In the genomic region with DNA sequence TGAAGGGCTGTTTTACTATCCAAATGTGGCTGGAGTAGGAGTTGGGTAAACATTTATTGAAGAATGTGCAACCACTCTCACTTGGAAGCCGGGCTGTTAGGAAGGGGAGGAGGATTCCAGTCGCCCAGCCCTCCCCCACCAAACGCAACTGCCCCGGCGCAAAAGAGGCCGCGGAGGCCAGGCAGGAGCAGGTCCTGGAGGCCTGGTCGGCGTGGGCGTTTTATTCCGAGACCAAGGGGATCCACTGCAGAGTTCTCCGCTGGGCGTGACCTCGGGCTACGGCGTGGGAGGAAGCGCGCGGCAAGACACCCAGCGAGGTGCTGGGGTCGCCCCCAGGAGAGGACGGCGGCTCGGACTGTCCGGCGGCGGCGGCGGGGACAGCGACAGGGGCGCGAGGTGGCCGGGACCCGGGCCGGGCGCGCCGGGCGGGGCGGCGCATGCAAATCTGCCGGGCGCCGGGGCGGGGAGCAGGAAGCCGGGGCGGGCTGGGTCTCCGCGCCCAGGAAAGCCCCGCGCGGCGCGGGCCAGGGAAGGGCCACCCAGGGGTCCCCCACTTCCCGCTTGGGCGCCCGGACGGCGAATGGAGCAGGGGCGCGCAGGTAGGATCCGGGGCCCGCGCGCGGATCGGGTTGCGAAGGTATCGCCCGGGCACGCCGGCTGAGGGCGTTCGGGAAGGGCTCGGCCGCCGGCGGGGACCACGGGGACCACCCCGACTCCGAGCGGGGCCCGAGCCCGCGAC, we compare ENCODE assay signal across 8 cellular contexts. TPM values are rescaled to one million over a fixed set of nuclear protein-coding genes. Genes with fewer than 3 reads are reported as not detected.
A peak's percentile ranks its signal among the peaks of the same experiment; 100 is the strongest.
DNase-seq lines count a peak whose midpoint lies in the region; ATAC-seq and TF ChIP-seq lines count a peak whose summit lies in the region.

A gene (plus strand): TSS at position 553 of the 739 bp plus-strand sequence. CDS start 26,230 bp downstream, outside the sequence.

- H3K4me3 ChIP-seq in GM12875 (ENCODE audit: low read depth, low read length) (peak within 1 kb of the TSS; percentile 77), SJCRH30 (peak within 1 kb of the TSS; percentile 84), heart left ventricle (peak within 1 kb of the TSS; percentile 63 to 99 (median 86)), psoas muscle (peak within 1 kb of the TSS; percentile 77), uterus (peak within 1 kb of the TSS; percentile 63 to 65)

- TF ChIP-seq POLR2A in heart left ventricle (IDR thresholded peaks at IDR 0.05) (peak in 1 of 2 donors; percentile 53), uterus (IDR thresholded peaks at IDR 0.05) (peak; percentile 7 to 53)

- peak within 1 kb of the TSS; percentile 93 for H3K27ac ChIP-seq in SJCRH30
- peak within 1 kb of the TSS; percentile 89 to 99 (median 96) for H3K27ac ChIP-seq in heart left ventricle
- H3K27ac ChIP-seq in psoas muscle = peak within 1 kb of the TSS; percentile 85
- peak within 1 kb of the TSS; percentile 94 to 96 for H3K27ac ChIP-seq in uterus

- H3K9me3 ChIP-seq in SJCRH30 (replicated peaks) (no peaks in the 10 kb centered on the region), heart left ventricle (peaks cover 0 to 4% (median 0%) of the 10 kb centered on the region in 12 donors), psoas muscle (no peaks in the 10 kb centered on the region), uterus (no peaks in the 10 kb centered on the region)

- peak within 1 kb of the TSS; percentile 97 for H3K27ac Mint-ChIP-seq in activated naive CD4-positive, alpha-beta T cell treated with anti-CD3 and anti-CD28 coated beads, Interleukin-2, amount 50 U/mL, for 24 hours

- H3K27me3 ChIP-seq in SJCRH30 = no peaks in the 10 kb centered on the region
- H3K27me3 ChIP-seq in heart left ventricle = peaks cover 0 to 6% (median 0%) of the 10 kb centered on the region in 9 donors
- peaks cover 0 to 33% (median 7%) of the 10 kb centered on the region in 3 donors for H3K27me3 ChIP-seq in psoas muscle (ENCODE audit: insufficient read depth in 3 of 3, low read length in 2 of 3)
- no peaks in the 10 kb centered on the region for H3K27me3 ChIP-seq in uterus

- TF ChIP-seq CTCF in GM12875 (IDR thresholded peaks at IDR 0.05; ENCODE audit: borderline replicate concordance, insufficient read depth, low read depth, low read length) (no peak), heart left ventricle (IDR thresholded peaks at IDR 0.05) (no peak), psoas muscle (IDR thresholded peaks at IDR 0.05) (no peak), uterus (IDR thresholded peaks at IDR 0.05) (peak in 2 of 4 experiments; percentile 6 to 21)

- H3K36me3 ChIP-seq in SJCRH30 (peaks cover 7% of the 10 kb centered on the region), heart left ventricle (peaks cover 0 to 6% (median 0%) of the 10 kb centered on the region in 9 donors), psoas muscle (ENCODE audit: insufficient read depth in 1 of 2, low read depth in 1 of 2) (no peaks in the 10 kb centered on the region), uterus (no peaks in the 10 kb centered on the region)

- H3K9me3 Mint-ChIP-seq in activated naive CD4-positive, alpha-beta T cell treated with anti-CD3 and anti-CD28 coated beads, Interleukin-2, amount 50 U/mL, for 24 hours = no peaks in the 10 kb centered on the region

- peak within 1 kb of the TSS; percentile 93 for H3K4me3 Mint-ChIP-seq in activated naive CD4-positive, alpha-beta T cell treated with anti-CD3 and anti-CD28 coated beads, Interleukin-2, amount 50 U/mL, for 24 hours

- 0 to 2% (median 1%) methylated on average over 24 to 85 of the region's 85 CpGs for WGBS in heart left ventricle, 4 donors
- 1% methylated on average over 47 to 85 of the region's 85 CpGs for WGBS in psoas muscle, 3 donors

- H3K4me1 Mint-ChIP-seq in activated naive CD4-positive, alpha-beta T cell treated with anti-CD3 and anti-CD28 coated beads, Interleukin-2, amount 50 U/mL, for 24 hours = peaks cover 37% of the 10 kb centered on the region

- H3K36me3 Mint-ChIP-seq in activated naive CD4-positive, alpha-beta T cell treated with anti-CD3 and anti-CD28 coated beads, Interleukin-2, amount 50 U/mL, for 24 hours = peaks cover 18% of the 10 kb centered on the region

- peaks cover 15% of the 10 kb centered on the region; the same call in 1 of the 2 replicates for H3K4me1 ChIP-seq in SJCRH30
- H3K4me1 ChIP-seq in heart left ventricle = peaks cover 4 to 53% (median 29%) of the 10 kb centered on the region in 12 donors
- no peaks in the 10 kb centered on the region for H3K4me1 ChIP-seq in psoas muscle
- peaks cover 0 to 8% of the 10 kb centered on the region in 2 donors for H3K4me1 ChIP-seq in uterus

- DNase-seq in SJCRH30 (peak; percentile 70 to 74), heart left ventricle (peak; percentile 78 to 89 (median 85)), psoas muscle (peak; percentile 79 to 81), uterus (peak; percentile 74 to 75), NCI-H187 (lab: John Stamatoyannopoulos, UW) (no peak)

- no peaks in the 10 kb centered on the region for H3K27me3 Mint-ChIP-seq in activated naive CD4-positive, alpha-beta T cell treated with anti-CD3 and anti-CD28 coated beads, Interleukin-2, amount 50 U/mL, for 24 hours

- intact Hi-C loops in heart left ventricle (cut with DNase I) (loop anchor here in 6 of 10 donors (1.0 to 10.0 kb wide), 5 partner anchors 46 to 79 kb away; a partner anchor contains a TSS), psoas muscle (cut with DNase I) (no loop called here), uterus (cut with DNase I; ENCODE audit: low total_unique reads) (no loop called here)

- peak; percentile 70 for ATAC-seq in HG02798 (IDR thresholded peaks at IDR 0.05; ENCODE audit: poor library complexity, unreplicated experiment)
- peak; percentile 21 to 62 (median 48) for ATAC-seq in heart left ventricle
- peak; percentile 35 to 57 (median 41) for ATAC-seq in psoas muscle

RNA-seq across cellular contexts. Expression of the gene that starts here (rescaled TPM):
- total RNA-seq in SJCRH30 (2014; rRNA removed; shearing (Covaris generic)) = 71.0 and 75.1 TPM in 2 replicates
- total RNA-seq in heart left ventricle (10 to 100 TPM in 4 of 9 donors, 1 to 10 TPM in 5; 6.7 to 47.4 (median 8.2) TPM), psoas muscle (1 to 10 TPM; 5.8 to 9.6 (median 8.1) TPM), uterus (100 to 1,000 TPM in 1 of 4 donors, 10 to 100 TPM in 2, 1 to 10 TPM in 1; 9.4 to 137 (median 45.4) TPM)
- polyA plus RNA-seq in heart left ventricle (1 to 10 TPM; 5.8 to 9.9 TPM), psoas muscle (1 to 10 TPM; 2.1 to 6.5 (median 4.5) TPM)

Comparison
In these comparisons a context has a peak if more than half of its experiments do, and no peak if none do; other contexts are left out.
1. DNase-seq: peak in SJCRH30 (2 of 2), heart left ventricle (5 of 5), psoas muscle (2 of 2) and uterus (2 of 2); none in NCI-H187 (0 of 2).
2. intact Hi-C loops: an anchor here in heart left ventricle (1.0 to 10.0 kb wide); none called in psoas muscle and uterus.
3. Peak in every context shown above with its lines, with median percentiles within 50 percentile points of each other: H3K4me3 ChIP-seq, ATAC-seq and H3K27ac ChIP-seq.